33 cellular contexts compared by ENCODE assay signal in genomic region chr1:180566495-180566894, GRCh38. TPM values are rescaled to one million over a fixed set of nuclear protein-coding genes. Genes with fewer than 3 reads are reported as not detected.
"Had no signal": no experiment of that assay in that cellular context is flagged by ENCODE, and none has a peak within 500 bp of the region (broad histone marks: within the 10 kb centered on the region; RNA-seq: fewer than 3 reads in every experiment).

No MANE protein-coding gene starts in this region.

- H3K4me3 ChIP-seq: Peyer's patch had no signal

- H3K27ac ChIP-seq: brain microvascular endothelial cell, KMS-11, Peyer's patch, WERI-Rb-1 had no signal

- DNase-seq: activated CD4-positive, alpha-beta T cell treated with anti-CD3 and anti-CD28 coated beads for 1 hour; activated CD4-positive, alpha-beta T cell treated with anti-CD3 and anti-CD28 coated beads for 48 hours; activated CD4-positive, CD25-positive, alpha-beta regulatory T cell; activated CD8-positive, alpha-beta T cell treated with anti-CD3 and anti-CD28 coated beads for 36 hours; activated effector memory CD4-positive, alpha-beta T cell treated with anti-CD3 and anti-CD28 coated beads, Interleukin-2, amount 50 U/mL, for 16 hours; activated naive CD4-positive, alpha-beta T cell; activated naive CD4-positive, alpha-beta T cell treated with anti-CD3 and anti-CD28 coated beads, Interleukin-2, amount 50 U/mL, for 16 hours; activated naive CD8-positive, alpha-beta T cell treated with anti-CD3 and anti-CD28 coated beads for 36 hours; activated T-cell treated with anti-CD3 and anti-CD28 coated beads, Interleukin-2, amount 50 U/mL, for 1 hour; activated T-cell treated with anti-CD3 and anti-CD28 coated beads, Interleukin-2, amount 50 U/mL, for 72 hours; amniotic stem cell; aorta; brain microvascular endothelial cell; MM.1S; MV-4-11; NCI-H1092; NCI-H1436 treated with DMSO at 0.1 percent for 48 hours; NCI-H1694 treated with DMSO at 0.1 percent for 48 hours; NCI-H2029; NCI-H345; NCI-H524 treated with DMSO at 0.1 percent for 48 hours; PC-3; Peyer's patch; RPMI8226; SW 1271; T-helper 1 cell; T-helper 2 cell; T-helper 9 cell; WERI-Rb-1 had no signal

- ATAC-seq: activated CD8-positive, alpha-beta T cell treated with anti-CD3 and anti-CD28 coated beads for 36 hours; activated T-cell treated with anti-CD3 and anti-CD28 coated beads, Interleukin-2, amount 50 U/mL, for 72 hours; activated T-helper 17 cell treated with anti-CD3 and anti-CD28 coated beads, Interleukin-2, amount 50 U/mL, for 72 hours; PC-3 had no signal

- H3K9me3 ChIP-seq: Peyer's patch had no signal

- H3K27me3 ChIP-seq: brain microvascular endothelial cell, Peyer's patch had no signal

- H3K4me1 ChIP-seq: Peyer's patch had no signal

- H3K36me3 ChIP-seq: brain microvascular endothelial cell, Peyer's patch, WERI-Rb-1 had no signal

RNA-seq across cellular contexts. Expression of gene OVAAL, which starts 7.7 kb away (rescaled TPM):
- total RNA-seq: activated CD8-positive, alpha-beta memory T cell treated with anti-CD3 and anti-CD28 coated beads for 36 hours; activated CD8-positive, alpha-beta T cell treated with anti-CD3 and anti-CD28 coated beads for 36 hours; activated naive CD8-positive, alpha-beta T cell treated with anti-CD3 and anti-CD28 coated beads for 36 hours; activated T-cell treated with anti-CD3 and anti-CD28 coated beads, Interleukin-2, amount 50 U/mL, for 72 hours; activated T-helper 17 cell treated with anti-CD3 and anti-CD28 coated beads, Interleukin-2, amount 50 U/mL, for 72 hours; aorta; NCI-H460; PC-3; Peyer's patch had no signal
